ENCODE assay signal across 8 cellular contexts in the genomic region with DNA sequence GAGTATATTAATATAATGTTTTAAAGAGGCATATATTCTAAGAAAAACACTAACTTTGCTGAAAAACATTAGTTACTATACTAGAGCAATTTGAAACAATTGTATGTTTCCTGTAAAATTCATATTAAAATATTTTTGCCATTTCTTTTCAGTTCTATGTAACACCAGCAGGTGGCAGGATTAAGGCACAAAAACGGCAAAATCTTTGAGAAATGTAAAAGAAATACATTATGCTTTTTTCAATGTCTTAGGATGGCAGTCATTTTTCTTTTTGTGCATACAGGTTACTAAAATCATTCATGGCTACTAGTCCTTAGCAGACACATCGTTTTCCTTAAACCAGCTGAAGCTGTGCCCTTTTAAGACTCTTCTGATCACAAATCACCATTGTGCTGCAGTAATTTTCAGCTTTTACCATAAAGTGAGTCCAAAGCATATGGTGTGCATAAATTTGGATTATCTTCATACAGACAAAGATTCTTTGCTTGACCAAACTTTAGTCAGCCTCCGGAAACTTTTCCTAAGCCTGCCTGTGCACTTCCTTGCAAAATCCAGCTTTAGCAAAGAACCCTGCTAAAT.
A peak's percentile ranks its signal among the peaks of the same experiment; 100 is the strongest.
DNase-seq lines count a peak whose midpoint lies in the region; ATAC-seq and TF ChIP-seq lines count a peak whose summit lies in the region.

No MANE protein-coding gene starts in this region.

- DNase-seq in COLO829 (ENCODE audit: low spot score) (peak; percentile 3), Karpas-422 (peak; percentile 85), astrocyte of the hippocampus (ENCODE audit: low read depth, low spot score) (peak; percentile 20), lung (ENCODE audit: low spot score) (no peak), OCI-M2 (lab: John Stamatoyannopoulos, UW; ENCODE audit: unreplicated experiment) (no peak), posterior vena cava (ENCODE audit: low spot score) (no peak)
- no peak for DNase-seq in stimulated activated naive CD8-positive, alpha-beta T cell treated with anti-CD3 and anti-CD28 coated beads, Interleukin-15, amount 100 ng/mL, for 72 hours

- H4K20me1 ChIP-seq in Karpas-422 (ENCODE audit: insufficient read depth, low read depth, low read length), result no peaks in the 10 kb centered on the region

- H3K4me2 ChIP-seq in Karpas-422 (ENCODE audit: low read depth, low read length, poor library complexity, severe bottlenecking), result no peak overlapping the region

- intact Hi-C loops in posterior vena cava (cut with DNase I), result no loop called here

- H3K27me3 Mint-ChIP-seq in stimulated activated naive CD8-positive, alpha-beta T cell treated with anti-CD3 and anti-CD28 coated beads, Interleukin-15, amount 100 ng/mL, for 72 hours, result no peaks in the 10 kb centered on the region

- H3K9me3 ChIP-seq in Karpas-422 (ENCODE audit: low read length) (no peaks in the 10 kb centered on the region), lung (ENCODE audit: control insufficient read depth in 2 of 2, insufficient read depth in 1 of 2, low read length in 1 of 2) (no peaks in the 10 kb centered on the region)

- peak; percentile 8 for TF ChIP-seq CTCF in lung (IDR thresholded peaks at IDR 0.05; ENCODE audit: control extremely low read depth, extremely low read depth)

- H3K4me1 ChIP-seq in Karpas-422 (ENCODE audit: low read length) (peaks cover 8% of the 10 kb centered on the region), lung (ENCODE audit: control insufficient read depth in 2 of 2, insufficient read depth in 2 of 2, low read length in 2 of 2) (no peaks in the 10 kb centered on the region)

- no peaks in the 10 kb centered on the region for H3K79me2 ChIP-seq in Karpas-422 (ENCODE audit: low read length)

- no peaks in the 10 kb centered on the region for H3K27me3 ChIP-seq in Karpas-422 (ENCODE audit: low read length)
- H3K27me3 ChIP-seq in lung (ENCODE audit: control insufficient read depth, insufficient read depth), result no peaks in the 10 kb centered on the region

- no peak overlapping the region for H3K4me3 ChIP-seq in Karpas-422 (ENCODE audit: low read length)
- no peak overlapping the region for H3K4me3 ChIP-seq in lung

- no peaks in the 10 kb centered on the region for H3K9me3 Mint-ChIP-seq in stimulated activated naive CD8-positive, alpha-beta T cell treated with anti-CD3 and anti-CD28 coated beads, Interleukin-15, amount 100 ng/mL, for 72 hours

- no peaks in the 10 kb centered on the region for H3K4me1 Mint-ChIP-seq in stimulated activated naive CD8-positive, alpha-beta T cell treated with anti-CD3 and anti-CD28 coated beads, Interleukin-15, amount 100 ng/mL, for 72 hours

- H3K4me3 Mint-ChIP-seq in stimulated activated naive CD8-positive, alpha-beta T cell treated with anti-CD3 and anti-CD28 coated beads, Interleukin-15, amount 100 ng/mL, for 72 hours, result no peak overlapping the region

- WGBS in lung, 2 donors, result 26 to 32% methylated on average over 3 of the region's 3 CpGs

- H3K27ac Mint-ChIP-seq in stimulated activated naive CD8-positive, alpha-beta T cell treated with anti-CD3 and anti-CD28 coated beads, Interleukin-15, amount 100 ng/mL, for 72 hours, result no peak overlapping the region

- no peaks in the 10 kb centered on the region for H3K9me2 ChIP-seq in Karpas-422 (replicated peaks; ENCODE audit: insufficient read depth, low read length)

- no peak overlapping the region for H3K27ac ChIP-seq in Karpas-422 (ENCODE audit: low read length)
- H3K27ac ChIP-seq in lung (ENCODE audit: low read depth in 1 of 2, low read length in 1 of 2), result no peak overlapping the region

- H3K9ac ChIP-seq in Karpas-422 (ENCODE audit: low read length), result no peak overlapping the region

- ATAC-seq in lung (ENCODE audit: insufficient read depth, low FRiP score) (no peak), HG02981 (IDR thresholded peaks at IDR 0.05; ENCODE audit: unreplicated experiment) (no peak)
- ATAC-seq in stimulated activated naive CD8-positive, alpha-beta T cell treated with anti-CD3 and anti-CD28 coated beads, Interleukin-15, amount 100 ng/mL, for 72 hours, result no peak

- H3K36me3 ChIP-seq in Karpas-422 (ENCODE audit: insufficient read depth, low read length) (no peaks in the 10 kb centered on the region), lung (ENCODE audit: control insufficient read depth in 2 of 2, insufficient read depth in 2 of 2, low read length in 2 of 2) (no peaks in the 10 kb centered on the region)

- H2AFZ ChIP-seq in Karpas-422 (ENCODE audit: low read length), result peak overlapping the region; percentile 99

Comparison
In these comparisons a context has a peak if more than half of its experiments do, and no peak if none do; other contexts are left out.
1. DNase-seq: peak in COLO829 (single experiment), Karpas-422 (single experiment) and astrocyte of the hippocampus (single experiment); none in lung (single experiment), OCI-M2 (single experiment), posterior vena cava (single experiment) and stimulated activated naive CD8-positive, alpha-beta T cell treated with anti-CD3 and anti-CD28 coated beads, Interleukin-15, amount 100 ng/mL, for 72 hours (0 of 2).